Comparison of ENCODE assay signal across 17 cellular contexts in the genomic region with DNA sequence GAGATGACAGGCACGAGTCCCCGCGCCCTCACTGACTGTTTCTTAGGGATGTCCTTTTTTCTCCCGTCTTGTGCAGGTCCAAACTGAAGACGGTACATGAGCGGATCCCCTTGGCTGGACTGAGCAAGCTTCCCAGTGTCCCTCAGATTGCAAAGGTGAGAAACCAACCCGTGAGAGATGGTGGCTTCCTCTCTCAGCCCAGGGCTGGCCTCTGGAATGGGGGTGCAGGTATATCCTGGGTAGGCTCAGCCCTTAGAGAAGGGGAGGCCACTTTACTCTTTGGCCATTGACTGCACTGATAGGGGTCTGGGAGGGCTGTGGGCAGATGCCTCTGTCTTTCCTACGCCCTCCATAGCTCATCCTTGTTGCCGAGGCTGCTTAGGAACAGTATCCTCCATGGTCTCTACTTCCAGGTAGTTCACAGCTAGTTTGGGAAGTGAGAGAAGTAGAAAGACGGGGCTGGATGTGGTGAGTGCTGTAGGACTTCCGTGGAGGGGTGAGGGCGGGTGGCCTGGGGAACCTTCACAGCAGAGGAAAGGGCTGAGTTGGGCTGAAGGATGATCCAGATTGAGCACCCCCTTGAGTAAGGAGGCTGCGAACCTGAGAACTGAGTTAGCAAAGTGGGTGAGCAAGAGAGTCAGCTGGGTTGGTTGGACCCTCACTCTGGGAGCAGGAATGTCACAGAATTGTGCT.
A peak's percentile ranks its signal among the peaks of the same experiment; 100 is the strongest.
DNase-seq lines count a peak whose midpoint lies in the region; ATAC-seq and TF ChIP-seq lines count a peak whose summit lies in the region.
"Had no signal": no experiment of that assay in that cellular context is flagged by ENCODE, and none has a peak within 500 bp of the region (broad histone marks: within the 10 kb centered on the region; RNA-seq: fewer than 3 reads in every experiment).

No MANE protein-coding gene starts in this region.

- H3K27ac ChIP-seq in neuronal stem cell (replicated peaks; ENCODE audit: low read length) (no peak overlapping the region), upper lobe of right lung (no peak overlapping the region), PC-9 (no peak overlapping the region)
- H3K27ac ChIP-seq: 22Rv1, C4-2B had no signal

- no peak overlapping the region for H3K4me3 Mint-ChIP-seq in chondrocyte (ENCODE audit: unreplicated experiment)

- H3K4me1 Mint-ChIP-seq in chondrocyte (ENCODE audit: low read depth) = peaks cover 14% of the 10 kb centered on the region

- DNase-seq in activated CD8-positive, alpha-beta memory T cell treated with anti-CD3 and anti-CD28 coated beads, Interleukin-2, amount 50 U/mL, for 48 hours = peak; percentile 25
- DNase-seq in activated CD8-positive, alpha-beta memory T cell treated with anti-CD3 and anti-CD28 coated beads, Interleukin-2, amount 50 U/mL, for 4 hours = no peak
- DNase-seq in chondrocyte (ENCODE audit: low spot score) (peak; percentile 35), neuronal stem cell (ENCODE audit: low spot score) (no peak), upper lobe of right lung (peak; percentile 29), sciatic nerve (ENCODE audit: low spot score) (no peak), PC-9 (no peak)
- DNase-seq: AML-193, DMS79, NCI-H1417, NCI-H187 treated with DMSO at 0.1 percent for 48 hours, NCI-H345, NCI-H524 treated with DMSO at 0.1 percent for 48 hours had no signal

- H4K91ac ChIP-seq in neuronal stem cell (ENCODE audit: low read depth, low read length, poor library complexity) = no peak overlapping the region

- CTCF ChIA-PET in PC-9 (lab: Charles Lee) = interaction anchor here (0.6 kb wide), 1 partner anchor 96 kb away, joined by 4 read pairs; no protein-coding TSS in a partner anchor

- no peak overlapping the region for H3K23ac ChIP-seq in neuronal stem cell (ENCODE audit: low read depth, low read length, poor library complexity)

- no peak overlapping the region for H3K9ac ChIP-seq in neuronal stem cell (ENCODE audit: low read depth, low read length, poor library complexity)

- no peaks in the 10 kb centered on the region for H3K9me2 ChIP-seq in PC-9 (ENCODE audit: insufficient read depth)

- peaks cover 14% of the 10 kb centered on the region for H3K79me2 ChIP-seq in PC-9 (ENCODE audit: low read depth)

- H3K36me3 ChIP-seq in neuronal stem cell (replicated peaks in 1 of 2; ENCODE audit: control insufficient read depth in 2 of 2, insufficient read depth in 2 of 2, low read length in 2 of 2) (no peaks in the 10 kb centered on the region), upper lobe of right lung (no peaks in the 10 kb centered on the region), PC-9 (ENCODE audit: low read depth) (peaks cover 13% of the 10 kb centered on the region; the same call in 1 of the 2 replicates)

- peaks cover 11% of the 10 kb centered on the region; the same call in 1 of the 2 replicates for H3F3A ChIP-seq in PC-9 (ENCODE audit: insufficient read depth, low read depth)

- H2BK15ac ChIP-seq in neuronal stem cell (ENCODE audit: low read length) = no peak overlapping the region

- no peak overlapping the region for H2AFZ ChIP-seq in neuronal stem cell (ENCODE audit: low read length)
- no peak overlapping the region for H2AFZ ChIP-seq in PC-9

- H3K4me2 ChIP-seq in neuronal stem cell (ENCODE audit: insufficient read depth, low read length, poor library complexity, severe bottlenecking) = no peak overlapping the region
- H3K4me2 ChIP-seq in PC-9 = no peak overlapping the region

- no peak overlapping the region for H2BK120ac ChIP-seq in neuronal stem cell (ENCODE audit: low read depth, low read length)

- H3K36me3 Mint-ChIP-seq in chondrocyte (ENCODE audit: low read depth) = peaks cover 3% of the 10 kb centered on the region

- H3K27me3 ChIP-seq in neuronal stem cell (ENCODE audit: control insufficient read depth in 3 of 3, insufficient read depth in 3 of 3, low read depth in 1 of 3, low read length in 3 of 3) (no peaks in the 10 kb centered on the region), upper lobe of right lung (no peaks in the 10 kb centered on the region), PC-9 (ENCODE audit: insufficient read depth, low read depth) (no peaks in the 10 kb centered on the region)

- H2BK12ac ChIP-seq in neuronal stem cell (ENCODE audit: low read length) = no peak overlapping the region

- intact Hi-C loops in upper lobe of right lung (cut with DNase I) = no loop called here
- intact Hi-C loops in sciatic nerve (cut with DNase I) = no loop called here
- intact Hi-C loops in PC-9 (cut with micrococcal nuclease; ENCODE audit: unreplicated experiment) = no loop called here

- no peaks in the 10 kb centered on the region for H3K9me3 Mint-ChIP-seq in chondrocyte (ENCODE audit: low read depth)

- no peak overlapping the region for H3K18ac ChIP-seq in neuronal stem cell (ENCODE audit: low read length)

- H3K4me1 ChIP-seq in neuronal stem cell (ENCODE audit: control insufficient read depth in 2 of 2, insufficient read depth in 1 of 2, low read depth in 1 of 2, low read length in 2 of 2) = no peaks in the 10 kb centered on the region
- H3K4me1 ChIP-seq in upper lobe of right lung = no peaks in the 10 kb centered on the region
- peaks cover 6% of the 10 kb centered on the region for H3K4me1 ChIP-seq in PC-9 (replicated peaks; ENCODE audit: insufficient read depth)

- H2BK5ac ChIP-seq in neuronal stem cell (ENCODE audit: low read length) = peak overlapping the region; percentile 59

- H4K8ac ChIP-seq in neuronal stem cell (ENCODE audit: low read depth, low read length) = no peak overlapping the region

- no peak for TF ChIP-seq CTCF in chondrocyte (IDR thresholded peaks at IDR 0.05)
- TF ChIP-seq CTCF in upper lobe of right lung (IDR thresholded peaks at IDR 0.05) = no peak
- TF ChIP-seq CTCF in PC-9 (conservative IDR thresholded peaks at IDR 0.05) = no peak

- H3K27me3 Mint-ChIP-seq in chondrocyte (ENCODE audit: low read depth) = no peaks in the 10 kb centered on the region

- no peaks in the 10 kb centered on the region for H3K79me1 ChIP-seq in neuronal stem cell (ENCODE audit: low read depth, low read length)

- H3K4ac ChIP-seq in neuronal stem cell (ENCODE audit: low read length) = no peak overlapping the region

- no TSS peak for BruUV-seq in PC-9 (replicated peaks; lab: Mats Ljungman, UMichigan)

- H3K27ac Mint-ChIP-seq in chondrocyte (ENCODE audit: unreplicated experiment) = no peak overlapping the region

- no peaks in the 10 kb centered on the region for H4K20me1 ChIP-seq in PC-9 (ENCODE audit: insufficient read depth)

- WGBS in neuronal stem cell (ENCODE audit: extremely low coverage in 2 of 2, insufficient read length in 2 of 2, insufficient replicate concordance in 1 of 2), 2 donors = no CpG with 5 or more reads among the region's 13 CpGs

- no peak overlapping the region for H3K14ac ChIP-seq in neuronal stem cell (ENCODE audit: low read length)

- ATAC-seq in upper lobe of right lung (no peak), HG03045 (IDR thresholded peaks at IDR 0.05; ENCODE audit: unreplicated experiment) (no peak), sciatic nerve (no peak)
- ATAC-seq: K562 had no signal

- no peak overlapping the region for H3K4me3 ChIP-seq in neuronal stem cell (ENCODE audit: low read length in 2 of 2)
- H3K4me3 ChIP-seq in upper lobe of right lung = no peak overlapping the region
- no peak overlapping the region for H3K4me3 ChIP-seq in PC-9
- H3K4me3 ChIP-seq: K562 had no signal

- H3K9me3 ChIP-seq in neuronal stem cell (replicated peaks in 1 of 2; ENCODE audit: control insufficient read depth in 2 of 2, insufficient read depth in 1 of 2, low read depth in 1 of 2, low read length in 2 of 2) = no peaks in the 10 kb centered on the region
- no peaks in the 10 kb centered on the region for H3K9me3 ChIP-seq in upper lobe of right lung
- no peaks in the 10 kb centered on the region for H3K9me3 ChIP-seq in PC-9 (ENCODE audit: insufficient read depth, low read depth)

- H2AK5ac ChIP-seq in neuronal stem cell (ENCODE audit: low read depth, low read length) = no peak overlapping the region

- POLR2A ChIA-PET in PC-9 (lab: Charles Lee; ENCODE audit: unreplicated experiment) = no interaction called here

Comparison
In these comparisons a context has a peak if more than half of its experiments do, and no peak if none do; other contexts are left out.
1. DNase-seq: peak in activated CD8-positive, alpha-beta memory T cell treated with anti-CD3 and anti-CD28 coated beads, Interleukin-2, amount 50 U/mL, for 48 hours (single experiment), chondrocyte (single experiment) and upper lobe of right lung (single experiment); none in activated CD8-positive, alpha-beta memory T cell treated with anti-CD3 and anti-CD28 coated beads, Interleukin-2, amount 50 U/mL, for 4 hours (single experiment), neuronal stem cell (single experiment), sciatic nerve (single experiment) and PC-9 (0 of 2).